Comparison of ENCODE assay signal across 19 cellular contexts in the genomic region with DNA sequence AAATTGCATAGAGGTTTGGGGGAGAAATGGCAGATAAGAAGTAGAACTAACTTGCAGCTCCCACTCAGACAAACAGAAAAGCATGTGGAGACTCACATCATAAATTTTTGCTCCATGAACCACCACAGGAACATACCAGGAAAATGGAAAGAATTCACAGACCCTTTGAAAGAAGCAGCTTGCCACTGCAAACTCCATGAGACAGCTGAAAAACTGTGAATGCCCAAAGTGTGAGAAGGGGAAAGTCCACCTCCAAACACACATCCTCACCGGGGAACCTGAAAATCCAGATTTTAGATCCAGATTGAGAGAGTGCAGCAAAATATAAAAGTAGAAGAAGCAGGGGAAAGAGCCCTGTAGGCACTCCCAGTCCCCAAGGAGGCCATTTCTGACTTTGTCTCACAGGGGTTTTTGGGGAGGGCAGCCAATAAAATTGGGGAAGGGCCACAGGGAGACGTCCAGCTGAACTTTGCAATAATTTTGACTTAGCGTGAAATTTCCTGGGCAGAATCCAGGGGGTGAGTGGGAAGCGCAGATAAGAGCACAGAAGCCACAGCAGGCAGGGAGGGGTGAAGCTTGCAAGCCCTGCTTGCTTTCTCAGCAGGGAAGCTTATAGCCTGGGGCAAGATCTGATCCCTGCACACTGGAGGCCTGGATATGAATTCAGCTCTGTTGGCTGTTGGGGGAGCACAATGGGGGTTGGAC.
A peak's percentile ranks its signal among the peaks of the same experiment; 100 is the strongest.
DNase-seq lines count a peak whose midpoint lies in the region; ATAC-seq and TF ChIP-seq lines count a peak whose summit lies in the region.
"Had no signal": no experiment of that assay in that cellular context is flagged by ENCODE, and none has a peak within 500 bp of the region (broad histone marks: within the 10 kb centered on the region; RNA-seq: fewer than 3 reads in every experiment).

No MANE protein-coding gene starts in this region.

- H2AFZ ChIP-seq in mammary epithelial cell (ENCODE audit: low read depth, low read length), result no peak overlapping the region

- no peaks in the 10 kb centered on the region for H3K36me3 ChIP-seq in mammary epithelial cell (ENCODE audit: insufficient read depth, low read length)
- 0 out of 2 replicates have a peak, but pooled peaks cover 2% of the 10 kb centered on the region for H3K36me3 ChIP-seq in SJCRH30
- no peaks in the 10 kb centered on the region for H3K36me3 ChIP-seq in subcutaneous abdominal adipose tissue (ENCODE audit: control insufficient read depth in 5 of 5, insufficient read depth in 5 of 5, low read length in 5 of 5)
- H3K36me3 ChIP-seq: colonic mucosa had no signal

- DNase-seq in MCF 10A (ENCODE audit: unreplicated experiment), result peak; percentile 40
- no peak for DNase-seq in mammary epithelial cell
- peak; percentile 94 to 96 for DNase-seq in SJCRH30
- peak in 1 of 2 donors; percentile 44 for DNase-seq in foreskin keratinocyte
- DNase-seq in germinal center (ENCODE audit: low spot score), result no peak
- DNase-seq in pons (ENCODE audit: low spot score), result no peak
- DNase-seq: activated CD8-positive, alpha-beta memory T cell treated with anti-CD3 and anti-CD28 coated beads, Interleukin-2, amount 50 U/mL, for 4 hours; activated gamma-delta T cell; colonic mucosa; DMS53; mucosa of descending colon; MV-4-11; NCI-H2107; T-helper 17 cell had no signal

- H3K4me3 Mint-ChIP-seq in MCF 10A (ENCODE audit: unreplicated experiment), result no peak overlapping the region
- H3K4me3 Mint-ChIP-seq: CD14-positive monocyte; stimulated activated effector memory CD8-positive, alpha-beta T cell treated with anti-CD3 and anti-CD28 coated beads, Interleukin-12 subunit alpha, Interleukin-12 subunit beta, amount 100 ng/mL, for 72 hours; T-helper 17 cell had no signal

- no TSS peak for BruUV-seq in MCF 10A (replicated peaks; lab: Mats Ljungman, UMichigan)
- no TSS peak for BruUV-seq in mammary epithelial cell (replicated peaks; lab: Mats Ljungman, UMichigan)

- peaks cover 20% of the 10 kb centered on the region for H3K27me3 Mint-ChIP-seq in MCF 10A (ENCODE audit: insufficient read depth, unreplicated experiment)
- H3K27me3 Mint-ChIP-seq: T-helper 17 cell had no signal

- H3K9ac ChIP-seq in mammary epithelial cell (ENCODE audit: insufficient read depth, low read length) (no peak overlapping the region), subcutaneous abdominal adipose tissue (ENCODE audit: low read length in 5 of 5) (peak overlapping the region in 2 of 5 donors; percentile 40 to 41)

- POLR2A ChIA-PET in MCF 10A (lab: Yijun Ruan, JAX), result interaction anchor here (1.0 to 1.3 kb wide), 3 partner anchors 17 to 33 kb away, joined by 3 to 4 read pairs (median 3); no protein-coding TSS in a partner anchor

- no peak overlapping the region for H3K27ac ChIP-seq in mammary epithelial cell (ENCODE audit: insufficient read depth, low read depth, low read length)
- H3K27ac ChIP-seq in SJCRH30, result peak overlapping the region; percentile 77
- H3K27ac ChIP-seq in foreskin keratinocyte, result no peak overlapping the region
- no peak overlapping the region for H3K27ac ChIP-seq in subcutaneous abdominal adipose tissue (ENCODE audit: low read depth, low read length)
- H3K27ac ChIP-seq: colonic mucosa, skin epidermis had no signal

- ATAC-seq in foreskin keratinocyte (peak; percentile 54), HG02970 (IDR thresholded peaks at IDR 0.05; ENCODE audit: low FRiP score, unreplicated experiment) (no peak)
- ATAC-seq: mucosa of descending colon; stimulated activated effector memory CD8-positive, alpha-beta T cell treated with anti-CD3 and anti-CD28 coated beads, Interleukin-12 subunit alpha, Interleukin-12 subunit beta, amount 100 ng/mL, for 72 hours; T-helper 17 cell had no signal

- H3K36me3 Mint-ChIP-seq in MCF 10A (ENCODE audit: insufficient read depth, unreplicated experiment), result no peaks in the 10 kb centered on the region
- H3K36me3 Mint-ChIP-seq: CD14-positive monocyte; stimulated activated effector memory CD8-positive, alpha-beta T cell treated with anti-CD3 and anti-CD28 coated beads, Interleukin-12 subunit alpha, Interleukin-12 subunit beta, amount 100 ng/mL, for 72 hours had no signal

- intact Hi-C loops in MCF 10A (cut with micrococcal nuclease) (no loop called here), mammary epithelial cell (cut with micrococcal nuclease) (no loop called here)

- H3K4me2 ChIP-seq in mammary epithelial cell (ENCODE audit: insufficient read depth, low read depth, low read length), result no peak overlapping the region

- in situ Hi-C loops in mammary epithelial cell (cut with MboI; ENCODE audit: low sequenced_read_pairs in 2 of 2), result no loop called here

- H3K4me3 ChIP-seq in mammary epithelial cell (replicated peaks in 1 of 3; ENCODE audit: insufficient read depth in 1 of 3, low read depth in 2 of 3, low read length in 3 of 3), result no peak overlapping the region
- H3K4me3 ChIP-seq in SJCRH30, result peak overlapping the region; percentile 21
- peak overlapping the region in 3 of 5 donors; percentile 6 to 53 (median 44) for H3K4me3 ChIP-seq in subcutaneous abdominal adipose tissue (ENCODE audit: low read depth in 1 of 5, low read length in 5 of 5)
- H3K4me3 ChIP-seq: colonic mucosa, mucosa of descending colon, skin epidermis had no signal

- H3K9me3 Mint-ChIP-seq in MCF 10A (ENCODE audit: unreplicated experiment), result no peaks in the 10 kb centered on the region

- H3K9me3 ChIP-seq in mammary epithelial cell (replicated peaks; ENCODE audit: insufficient read depth, low read length), result no peaks in the 10 kb centered on the region
- H3K9me3 ChIP-seq in SJCRH30 (replicated peaks), result no peaks in the 10 kb centered on the region; the same call in 1 of the 2 replicates
- H3K9me3 ChIP-seq in subcutaneous abdominal adipose tissue (ENCODE audit: control insufficient read depth in 5 of 5, low read length in 5 of 5), result peaks cover 0 to 3% (median 0%) of the 10 kb centered on the region in 5 donors
- H3K9me3 ChIP-seq: colonic mucosa, mucosa of descending colon had no signal

- H3K27me3 ChIP-seq in mammary epithelial cell (ENCODE audit: insufficient read depth, low read length), result no peaks in the 10 kb centered on the region
- H3K27me3 ChIP-seq in SJCRH30, result no peaks in the 10 kb centered on the region
- H3K27me3 ChIP-seq in foreskin keratinocyte, result peaks cover 32% of the 10 kb centered on the region
- H3K27me3 ChIP-seq in subcutaneous abdominal adipose tissue (ENCODE audit: control insufficient read depth in 5 of 5, insufficient read depth in 4 of 5, low read length in 5 of 5), result no peaks in the 10 kb centered on the region
- H3K27me3 ChIP-seq: colonic mucosa had no signal

- peaks cover 21% of the 10 kb centered on the region for H3K4me1 Mint-ChIP-seq in MCF 10A (ENCODE audit: insufficient read depth, unreplicated experiment)
- H3K4me1 Mint-ChIP-seq: CD14-positive monocyte; stimulated activated effector memory CD8-positive, alpha-beta T cell treated with anti-CD3 and anti-CD28 coated beads, Interleukin-12 subunit alpha, Interleukin-12 subunit beta, amount 100 ng/mL, for 72 hours; T-helper 17 cell had no signal

- CTCF ChIA-PET in MCF 10A (lab: Yijun Ruan, JAX) (interaction anchor here (0.6 to 2.0 kb wide), 3 partner anchors 9 to 289 kb away, joined by 3 to 8 read pairs (median 3); no protein-coding TSS in a partner anchor), mammary epithelial cell (lab: Charles Lee; ENCODE audit: low non-redundant PET) (no interaction called here)

- no peaks in the 10 kb centered on the region for H3K79me2 ChIP-seq in mammary epithelial cell (ENCODE audit: insufficient read depth, low read length)

- TF ChIP-seq CTCF in MCF 10A (IDR thresholded peaks at IDR 0.05; ENCODE audit: unreplicated experiment) (no peak), mammary epithelial cell (conservative IDR thresholded peaks at IDR 0.05 in 1 of 2, IDR thresholded peaks at IDR 0.05 in 1 of 2; ENCODE audit: extremely low read depth in 1 of 2, insufficient read depth in 1 of 2, low read depth in 1 of 2, low read length in 2 of 2) (no peak), foreskin keratinocyte (conservative IDR thresholded peaks at IDR 0.05) (no peak)

- H3K4me1 ChIP-seq in mammary epithelial cell (ENCODE audit: insufficient read depth, low read length), result peaks cover 23% of the 10 kb centered on the region
- H3K4me1 ChIP-seq in SJCRH30, result peaks cover 18% of the 10 kb centered on the region
- peaks cover 21% of the 10 kb centered on the region for H3K4me1 ChIP-seq in foreskin keratinocyte
- peaks cover 4 to 28% (median 21%) of the 10 kb centered on the region in 5 donors for H3K4me1 ChIP-seq in subcutaneous abdominal adipose tissue (ENCODE audit: control insufficient read depth in 5 of 5, insufficient read depth in 5 of 5, low read length in 5 of 5)
- H3K4me1 ChIP-seq: colonic mucosa had no signal

- H4K20me1 ChIP-seq in mammary epithelial cell (ENCODE audit: insufficient read depth, low read length), result no peaks in the 10 kb centered on the region

- dilution Hi-C loops in mammary epithelial cell (cut with HindIII; ENCODE audit: low sequenced_read_pairs), result no loop called here

- H3K27ac Mint-ChIP-seq in MCF 10A (ENCODE audit: low read depth, unreplicated experiment), result no peak overlapping the region
- H3K27ac Mint-ChIP-seq: CD14-positive monocyte; stimulated activated effector memory CD8-positive, alpha-beta T cell treated with anti-CD3 and anti-CD28 coated beads, Interleukin-12 subunit alpha, Interleukin-12 subunit beta, amount 100 ng/mL, for 72 hours; T-helper 17 cell had no signal

- 34% methylated on average over 4 of the region's 4 CpGs for WGBS in mammary epithelial cell (ENCODE audit: low coverage, missing lambda C conversion rate)

Comparison
In these comparisons a context has a peak if more than half of its experiments do, and no peak if none do; other contexts are left out.
1. DNase-seq: peak in MCF 10A (single experiment) and SJCRH30 (2 of 2); none in mammary epithelial cell (single experiment), germinal center (single experiment) and pons (single experiment).
2. H3K4me3 ChIP-seq: peak in SJCRH30 (single experiment) and subcutaneous abdominal adipose tissue (3 of 5); none in mammary epithelial cell (0 of 3).